In genomic region chr4:2869659-2870058, GRCh38 we compare ENCODE assay signal across 11 cellular contexts. TPM values are rescaled to one million over a fixed set of nuclear protein-coding genes. Genes with fewer than 3 reads are reported as not detected.
DNase-seq lines count a peak whose midpoint lies in the region; ATAC-seq and TF ChIP-seq lines count a peak whose summit lies in the region.
"Had no signal": no experiment of that assay in that cellular context is flagged by ENCODE, and none has a peak within 500 bp of the region (broad histone marks: within the 10 kb centered on the region; RNA-seq: fewer than 3 reads in every experiment).

No MANE protein-coding gene starts in this region.

- DNase-seq in HFFc6 (no peak), adrenal gland (no peak), right lobe of liver (no peak)
- no peak for DNase-seq in effector CD8-positive, alpha-beta T cell (lab: John Stamatoyannopoulos, UW)
- no peak for DNase-seq in central memory CD4-positive, alpha-beta T cell
- DNase-seq: NCI-H1930, NCI-H69, tibial artery had no signal

- H3K27me3 ChIP-seq in adrenal gland (no peaks in the 10 kb centered on the region), right lobe of liver (no peaks in the 10 kb centered on the region), stomach smooth muscle (ENCODE audit: control insufficient read depth in 1 of 2, insufficient read depth in 2 of 2, low read length in 2 of 2) (no peaks in the 10 kb centered on the region)
- H3K27me3 ChIP-seq: tibial artery had no signal

- TF ChIP-seq POLR2A in adrenal gland (IDR thresholded peaks at IDR 0.05) (no peak), right lobe of liver (IDR thresholded peaks at IDR 0.05) (no peak)

- ATAC-seq in right lobe of liver (peak; percentile 31 to 58 (median 46)), GM21723 (IDR thresholded peaks at IDR 0.05; ENCODE audit: unreplicated experiment) (no peak)

- peak overlapping the region; percentile 22; the same call in 1 of the 2 replicates for H3K4me3 Mint-ChIP-seq in HFFc6

- no peaks in the 10 kb centered on the region for H3K36me3 ChIP-seq in adrenal gland (replicated peaks in 1 of 2)
- H3K36me3 ChIP-seq in right lobe of liver, result no peaks in the 10 kb centered on the region
- no peaks in the 10 kb centered on the region for H3K36me3 ChIP-seq in stomach smooth muscle (ENCODE audit: control insufficient read depth in 2 of 2, insufficient read depth in 2 of 2, low read length in 2 of 2)
- H3K36me3 ChIP-seq: prostate gland, tibial artery had no signal

- no peak for TF ChIP-seq CTCF in HFFc6 (IDR thresholded peaks at IDR 0.05)
- no peak for TF ChIP-seq CTCF in adrenal gland (IDR thresholded peaks at IDR 0.05)
- no peak for TF ChIP-seq CTCF in right lobe of liver (IDR thresholded peaks at IDR 0.05)

- 29 to 37% (median 35%) methylated on average over 6 of the region's 6 CpGs for WGBS in adrenal gland, 4 donors
- WGBS in right lobe of liver (ENCODE audit: insufficient coverage, low coverage, low lambda C conversion rate, missing lambda C conversion rate), result 20% methylated on average over 6 of the region's 6 CpGs

- H3K27ac ChIP-seq in adrenal gland (peak overlapping the region in 3 of 5 donors; percentile 32 to 79 (median 59)), right lobe of liver (peak overlapping the region; percentile 66 to 94 (median 77)), stomach smooth muscle (ENCODE audit: low read length) (peak overlapping the region; percentile 70)
- H3K27ac ChIP-seq: tibial artery had no signal

- peak overlapping the region in 1 of 2 donors; percentile 4 for H3K9ac ChIP-seq in stomach smooth muscle (ENCODE audit: low read length in 2 of 2)

- intact Hi-C loops in adrenal gland (cut with DNase I), result no loop called here
- intact Hi-C loops in right lobe of liver (cut with DNase I), result no loop called here

- H3K4me1 ChIP-seq in adrenal gland (replicated peaks in 1 of 2) (peaks cover 39 to 97% of the 10 kb centered on the region in 2 donors), right lobe of liver (peaks cover 0 to 80% (median 24%) of the 10 kb centered on the region in 4 donors), stomach smooth muscle (ENCODE audit: control insufficient read depth, insufficient read depth, low read length) (peaks cover 40% of the 10 kb centered on the region)

- H3K4me3 ChIP-seq in adrenal gland, result peak overlapping the region in 1 of 4 donors; percentile 25
- peak overlapping the region in 2 of 3 donors; percentile 29 to 36 for H3K4me3 ChIP-seq in right lobe of liver
- no peak overlapping the region for H3K4me3 ChIP-seq in stomach smooth muscle (ENCODE audit: low read length in 2 of 2)
- H3K4me3 ChIP-seq: prostate gland, tibial artery had no signal

- no peaks in the 10 kb centered on the region; the same call in 1 of the 2 replicates for H3K27me3 Mint-ChIP-seq in HFFc6 (ENCODE audit: insufficient read depth)

- no peaks in the 10 kb centered on the region for H3K9me3 ChIP-seq in adrenal gland (replicated peaks in 1 of 3)
- no peaks in the 10 kb centered on the region for H3K9me3 ChIP-seq in right lobe of liver
- no peaks in the 10 kb centered on the region for H3K9me3 ChIP-seq in stomach smooth muscle (ENCODE audit: control insufficient read depth in 2 of 2, low read length in 2 of 2)
- H3K9me3 ChIP-seq: prostate gland, tibial artery had no signal

- H3K36me3 Mint-ChIP-seq in HFFc6 (ENCODE audit: low read depth), result peaks cover 19% of the 10 kb centered on the region

- H3K27ac Mint-ChIP-seq in HFFc6, result peak overlapping the region; percentile 81; the same call in 1 of the 2 replicates

- peaks cover 91% of the 10 kb centered on the region for H3K4me1 Mint-ChIP-seq in HFFc6 (ENCODE audit: low read depth)

- no peaks in the 10 kb centered on the region for H3K9me3 Mint-ChIP-seq in HFFc6

RNA-seq across cellular contexts. Expression of gene ADD1, which starts 26.0 kb away (rescaled TPM):
- 100 to 1,000 TPM; 276 to 332 (median 321) TPM for total RNA-seq in HFFc6 (2021; fragmentation: NEBNext Ultra II Directional; extraction: Animal tissue kit (Norgen Biotek cat#: 25700))
- 100 to 1,000 TPM; 176 to 290 (median 241) TPM for total RNA-seq in adrenal gland
- polyA plus RNA-seq in adrenal gland, result 100 to 1,000 TPM; 134 to 468 (median 338) TPM
- total RNA-seq in right lobe of liver, result 100 to 1,000 TPM in 3 of 6 experiments, 10 to 100 TPM in 3; 94.4 to 120 (median 103) TPM

Comparison
In these comparisons a context has a peak if more than half of its experiments do, and no peak if none do; other contexts are left out.
1. H3K4me3 ChIP-seq: peak in right lobe of liver (2 of 3); none in stomach smooth muscle (0 of 2).
2. Peak in every context shown above with its lines, with median percentiles within 50 percentile points of each other: H3K27ac ChIP-seq.